Comparison of ENCODE assay signal across 9 cellular contexts in genomic region chr1:51514733-51515132, GRCh38. TPM values are rescaled to one million over a fixed set of nuclear protein-coding genes. Genes with fewer than 3 reads are reported as not detected.
DNase-seq lines count a peak whose midpoint lies in the region; ATAC-seq and TF ChIP-seq lines count a peak whose summit lies in the region.
"Had no signal": no experiment of that assay in that cellular context is flagged by ENCODE, and none has a peak within 500 bp of the region (broad histone marks: within the 10 kb centered on the region; RNA-seq: fewer than 3 reads in every experiment).

No MANE protein-coding gene starts in this region.

- TF ChIP-seq POLR2A in breast epithelium (IDR thresholded peaks at IDR 0.05): no peak
- no peak for TF ChIP-seq POLR2A in GM18505 (IDR thresholded peaks at IDR 0.05; ENCODE audit: borderline replicate concordance, extremely low read depth, insufficient read depth, insufficient read length)

- peaks cover 6% of the 10 kb centered on the region for H3K36me3 Mint-ChIP-seq in MCF 10A (ENCODE audit: insufficient read depth, unreplicated experiment)
- H3K36me3 Mint-ChIP-seq in activated CD4-positive, alpha-beta memory T cell treated with anti-CD3 and anti-CD28 coated beads for 36 hours: peaks cover 3% of the 10 kb centered on the region

- POLR2A ChIA-PET in MCF 10A (lab: Yijun Ruan, JAX): interaction anchor here (3.1 kb wide), 1 partner anchor 8 kb away, joined by 25 read pairs; no protein-coding TSS in a partner anchor
- POLR2A ChIA-PET in activated CD4-positive, alpha-beta memory T cell treated with anti-CD3 and anti-CD28 coated beads for 36 hours (lab: Charles Lee): interaction anchor here (0.7 kb wide), 1 partner anchor 9 kb away, joined by 5 read pairs; no protein-coding TSS in a partner anchor

- CTCF ChIA-PET in MCF 10A (lab: Yijun Ruan, JAX): interaction anchor here (1.0 kb wide), 1 partner anchor 15 kb away, joined by 3 read pairs; no protein-coding TSS in a partner anchor
- CTCF ChIA-PET in activated CD4-positive, alpha-beta memory T cell treated with anti-CD3 and anti-CD28 coated beads for 36 hours (lab: Charles Lee): no interaction called here

- no peaks in the 10 kb centered on the region for H3K27me3 ChIP-seq in breast epithelium
- H3K27me3 ChIP-seq in left lung: no peaks in the 10 kb centered on the region
- H3K27me3 ChIP-seq in tibial artery: no peaks in the 10 kb centered on the region

- H3K4me1 ChIP-seq in breast epithelium: peaks cover 0 to 5% of the 10 kb centered on the region in 2 donors
- H3K4me1 ChIP-seq in left lung: peaks cover 15 to 83% of the 10 kb centered on the region in 2 donors
- H3K4me1 ChIP-seq in tibial artery: peaks cover 0 to 74% (median 33%) of the 10 kb centered on the region in 4 donors

- no peaks in the 10 kb centered on the region for H3K9me3 ChIP-seq in breast epithelium
- no peaks in the 10 kb centered on the region for H3K9me3 ChIP-seq in left lung
- no peaks in the 10 kb centered on the region for H3K9me3 ChIP-seq in tibial artery
- H3K9me3 ChIP-seq: mucosa of descending colon had no signal

- peak overlapping the region; percentile 60 to 94 for H3K27ac ChIP-seq in breast epithelium
- H3K27ac ChIP-seq in left lung: peak overlapping the region; percentile 28 to 92
- H3K27ac ChIP-seq in tibial artery: peak overlapping the region; percentile 92 to 97

- H3K36me3 ChIP-seq in breast epithelium (no peaks in the 10 kb centered on the region), left lung (no peaks in the 10 kb centered on the region), tibial artery (no peaks in the 10 kb centered on the region)

- peaks cover 18% of the 10 kb centered on the region for H3K4me1 Mint-ChIP-seq in MCF 10A (ENCODE audit: insufficient read depth, unreplicated experiment)
- peaks cover 64% of the 10 kb centered on the region for H3K4me1 Mint-ChIP-seq in activated CD4-positive, alpha-beta memory T cell treated with anti-CD3 and anti-CD28 coated beads for 36 hours (ENCODE audit: low read depth)

- TF ChIP-seq CTCF in breast epithelium (IDR thresholded peaks at IDR 0.05) (no peak), MCF 10A (IDR thresholded peaks at IDR 0.05; ENCODE audit: unreplicated experiment) (no peak), left lung (IDR thresholded peaks at IDR 0.05) (no peak), tibial artery (IDR thresholded peaks at IDR 0.05) (no peak)

- no peak for DNase-seq in breast epithelium (ENCODE audit: low spot score in 2 of 2)
- no peak for DNase-seq in MCF 10A (ENCODE audit: unreplicated experiment)
- DNase-seq in activated CD4-positive, alpha-beta memory T cell treated with anti-CD3 and anti-CD28 coated beads for 36 hours: no peak
- DNase-seq in left lung: no peak
- DNase-seq in tibial artery: no peak
- DNase-seq: mucosa of descending colon had no signal

- H3K4me3 ChIP-seq in breast epithelium: peak overlapping the region; percentile 13 to 47 (median 16)
- H3K4me3 ChIP-seq in left lung: peak overlapping the region in 1 of 2 donors; percentile 21
- peak overlapping the region; percentile 3 to 10 for H3K4me3 ChIP-seq in tibial artery
- H3K4me3 ChIP-seq: mucosa of descending colon had no signal

- no peaks in the 10 kb centered on the region for H3K9me3 Mint-ChIP-seq in MCF 10A (ENCODE audit: unreplicated experiment)
- H3K9me3 Mint-ChIP-seq in activated CD4-positive, alpha-beta memory T cell treated with anti-CD3 and anti-CD28 coated beads for 36 hours: no peaks in the 10 kb centered on the region

- no TSS peak for BruUV-seq in MCF 10A (replicated peaks; lab: Mats Ljungman, UMichigan)

- no peaks in the 10 kb centered on the region for H3K27me3 Mint-ChIP-seq in MCF 10A (ENCODE audit: insufficient read depth, unreplicated experiment)
- H3K27me3 Mint-ChIP-seq in activated CD4-positive, alpha-beta memory T cell treated with anti-CD3 and anti-CD28 coated beads for 36 hours: no peaks in the 10 kb centered on the region

- intact Hi-C loops in breast epithelium (cut with DNase I; ENCODE audit: low total_unique reads) (no loop called here), MCF 10A (cut with micrococcal nuclease) (no loop called here), left lung (cut with DNase I) (no loop called here), tibial artery (cut with DNase I; ENCODE audit: low total_unique reads) (no loop called here)
- intact Hi-C loops in activated CD4-positive, alpha-beta memory T cell treated with anti-CD3 and anti-CD28 coated beads for 36 hours (cut with micrococcal nuclease): loop anchor here (5.0 kb wide), 3 partner anchors 103 to 363 kb away; partner anchors contain the start of genes NRDC, OSBPL9 and RNF11

- H3K4me3 Mint-ChIP-seq in MCF 10A (ENCODE audit: unreplicated experiment): no peak overlapping the region
- peak overlapping the region; percentile 61 for H3K4me3 Mint-ChIP-seq in activated CD4-positive, alpha-beta memory T cell treated with anti-CD3 and anti-CD28 coated beads for 36 hours

- no peak overlapping the region for H3K27ac Mint-ChIP-seq in MCF 10A (ENCODE audit: low read depth, unreplicated experiment)
- peak overlapping the region; percentile 58 for H3K27ac Mint-ChIP-seq in activated CD4-positive, alpha-beta memory T cell treated with anti-CD3 and anti-CD28 coated beads for 36 hours

- no peak for ATAC-seq in left lung
- no peak for ATAC-seq in GM18505 (IDR thresholded peaks at IDR 0.05; ENCODE audit: unreplicated experiment)
- ATAC-seq in GM19328 (IDR thresholded peaks at IDR 0.05; ENCODE audit: unreplicated experiment): no peak
- no peak for ATAC-seq in HG02852 (IDR thresholded peaks at IDR 0.05; ENCODE audit: unreplicated experiment)
- ATAC-seq: mucosa of descending colon had no signal

RNA-seq across cellular contexts. Expression of gene EPS15, which starts 4.3 kb away (rescaled TPM):
- total RNA-seq in breast epithelium: 100 to 1,000 TPM in 2 of 3 donors, 10 to 100 TPM in 1; 83.6 to 144 (median 127) TPM
- 48.2 and 48.7 TPM in 2 replicates for total RNA-seq in MCF 10A (2022)
- total RNA-seq in activated CD4-positive, alpha-beta memory T cell treated with anti-CD3 and anti-CD28 coated beads for 36 hours: 10 to 100 TPM; 69.5 to 69.6 TPM
- 10 to 100 TPM; 67.2 to 79.0 TPM for total RNA-seq in left lung
